In the genomic region with DNA sequence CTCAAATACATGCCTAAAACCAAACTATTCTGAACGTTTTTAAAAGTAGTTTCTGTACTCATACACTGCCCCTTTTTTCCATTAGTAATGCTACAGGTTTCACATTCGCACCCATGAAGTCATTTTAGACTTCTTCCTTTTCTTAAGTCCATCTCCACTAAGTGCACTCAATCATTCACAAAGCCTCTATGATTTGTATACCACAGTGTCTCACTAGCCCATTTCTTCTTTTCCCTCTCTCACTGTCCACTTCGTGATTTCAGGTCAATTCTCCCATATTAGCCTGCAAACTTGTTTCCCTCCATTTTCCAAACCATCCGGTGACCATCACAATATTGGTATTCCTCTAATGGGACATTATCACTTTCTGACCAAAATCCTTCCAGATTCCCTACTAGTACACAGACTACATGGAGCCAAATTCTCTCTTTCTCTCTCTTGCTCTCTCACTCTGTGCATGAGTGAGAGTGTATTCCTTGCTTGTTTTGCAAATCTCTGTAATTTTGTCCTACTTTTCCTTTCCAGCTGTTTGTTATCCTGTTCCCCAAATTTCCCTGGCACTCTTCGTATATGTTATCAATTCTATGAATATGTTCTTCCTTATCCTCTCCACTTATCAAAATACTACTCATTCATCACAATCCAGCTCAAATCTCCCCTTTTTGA, we compare ENCODE assay signal across 1 cellular context.
A peak's percentile ranks its signal among the peaks of the same experiment; 100 is the strongest.
TF ChIP-seq lines count a peak whose summit lies in the region.

No MANE protein-coding gene starts in this region.

TF ChIP-seq in GM12878, 131 proteins besides CTCF, POLR2A, EP300 and RAD21 (continued from another document and continues in another):
- TF ChIP-seq, protein P1, sequence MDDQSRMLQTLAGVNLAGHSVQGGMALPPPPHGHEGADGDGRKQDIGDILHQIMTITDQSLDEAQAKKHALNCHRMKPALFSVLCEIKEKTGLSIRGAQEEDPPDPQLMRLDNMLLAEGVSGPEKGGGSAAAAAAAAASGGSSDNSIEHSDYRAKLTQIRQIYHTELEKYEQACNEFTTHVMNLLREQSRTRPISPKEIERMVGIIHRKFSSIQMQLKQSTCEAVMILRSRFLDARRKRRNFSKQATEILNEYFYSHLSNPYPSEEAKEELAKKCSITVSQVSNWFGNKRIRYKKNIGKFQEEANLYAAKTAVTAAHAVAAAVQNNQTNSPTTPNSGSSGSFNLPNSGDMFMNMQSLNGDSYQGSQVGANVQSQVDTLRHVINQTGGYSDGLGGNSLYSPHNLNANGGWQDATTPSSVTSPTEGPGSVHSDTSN (IDR thresholded peaks at IDR 0.05; ENCODE audit: insufficient replicate concordance, low read depth, low read length): no peak
- no peak for TF ChIP-seq KDM1A (IDR thresholded peaks at IDR 0.05; ENCODE audit: borderline replicate concordance)
- TF ChIP-seq RB1 (IDR thresholded peaks at IDR 0.05; ENCODE audit: borderline replicate concordance): no peak
- peak; percentile 59; the same call in 1 of the 2 replicates for TF ChIP-seq FOXM1 (IDR thresholded peaks at IDR 0.05; ENCODE audit: low read depth, low read length)
- TF ChIP-seq, protein P2, sequence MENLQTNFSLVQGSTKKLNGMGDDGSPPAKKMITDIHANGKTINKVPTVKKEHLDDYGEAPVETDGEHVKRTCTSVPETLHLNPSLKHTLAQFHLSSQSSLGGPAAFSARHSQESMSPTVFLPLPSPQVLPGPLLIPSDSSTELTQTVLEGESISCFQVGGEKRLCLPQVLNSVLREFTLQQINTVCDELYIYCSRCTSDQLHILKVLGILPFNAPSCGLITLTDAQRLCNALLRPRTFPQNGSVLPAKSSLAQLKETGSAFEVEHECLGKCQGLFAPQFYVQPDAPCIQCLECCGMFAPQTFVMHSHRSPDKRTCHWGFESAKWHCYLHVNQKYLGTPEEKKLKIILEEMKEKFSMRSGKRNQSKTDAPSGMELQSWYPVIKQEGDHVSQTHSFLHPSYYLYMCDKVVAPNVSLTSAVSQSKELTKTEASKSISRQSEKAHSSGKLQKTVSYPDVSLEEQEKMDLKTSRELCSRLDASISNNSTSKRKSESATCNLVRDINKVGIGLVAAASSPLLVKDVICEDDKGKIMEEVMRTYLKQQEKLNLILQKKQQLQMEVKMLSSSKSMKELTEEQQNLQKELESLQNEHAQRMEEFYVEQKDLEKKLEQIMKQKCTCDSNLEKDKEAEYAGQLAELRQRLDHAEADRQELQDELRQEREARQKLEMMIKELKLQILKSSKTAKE (IDR thresholded peaks at IDR 0.05; ENCODE audit: low read depth, poor library complexity, severe bottlenecking): peak; percentile 28
- TF ChIP-seq FOS (IDR thresholded peaks at IDR 0.05; ENCODE audit: borderline replicate concordance, extremely low read depth, insufficient read length): no peak
- TF ChIP-seq, protein P3, sequence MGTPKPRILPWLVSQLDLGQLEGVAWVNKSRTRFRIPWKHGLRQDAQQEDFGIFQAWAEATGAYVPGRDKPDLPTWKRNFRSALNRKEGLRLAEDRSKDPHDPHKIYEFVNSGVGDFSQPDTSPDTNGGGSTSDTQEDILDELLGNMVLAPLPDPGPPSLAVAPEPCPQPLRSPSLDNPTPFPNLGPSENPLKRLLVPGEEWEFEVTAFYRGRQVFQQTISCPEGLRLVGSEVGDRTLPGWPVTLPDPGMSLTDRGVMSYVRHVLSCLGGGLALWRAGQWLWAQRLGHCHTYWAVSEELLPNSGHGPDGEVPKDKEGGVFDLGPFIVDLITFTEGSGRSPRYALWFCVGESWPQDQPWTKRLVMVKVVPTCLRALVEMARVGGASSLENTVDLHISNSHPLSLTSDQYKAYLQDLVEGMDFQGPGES (IDR thresholded peaks at IDR 0.05): no peak
- no peak for TF ChIP-seq NR2C1 (IDR thresholded peaks at IDR 0.05)
- TF ChIP-seq, protein P4, sequence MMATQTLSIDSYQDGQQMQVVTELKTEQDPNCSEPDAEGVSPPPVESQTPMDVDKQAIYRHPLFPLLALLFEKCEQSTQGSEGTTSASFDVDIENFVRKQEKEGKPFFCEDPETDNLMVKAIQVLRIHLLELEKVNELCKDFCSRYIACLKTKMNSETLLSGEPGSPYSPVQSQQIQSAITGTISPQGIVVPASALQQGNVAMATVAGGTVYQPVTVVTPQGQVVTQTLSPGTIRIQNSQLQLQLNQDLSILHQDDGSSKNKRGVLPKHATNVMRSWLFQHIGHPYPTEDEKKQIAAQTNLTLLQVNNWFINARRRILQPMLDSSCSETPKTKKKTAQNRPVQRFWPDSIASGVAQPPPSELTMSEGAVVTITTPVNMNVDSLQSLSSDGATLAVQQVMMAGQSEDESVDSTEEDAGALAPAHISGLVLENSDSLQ (IDR thresholded peaks at IDR 0.05): peak; percentile 79
- no peak for TF ChIP-seq HDAC6 (IDR thresholded peaks at IDR 0.05; ENCODE audit: unreplicated experiment)
- TF ChIP-seq, protein P5, sequence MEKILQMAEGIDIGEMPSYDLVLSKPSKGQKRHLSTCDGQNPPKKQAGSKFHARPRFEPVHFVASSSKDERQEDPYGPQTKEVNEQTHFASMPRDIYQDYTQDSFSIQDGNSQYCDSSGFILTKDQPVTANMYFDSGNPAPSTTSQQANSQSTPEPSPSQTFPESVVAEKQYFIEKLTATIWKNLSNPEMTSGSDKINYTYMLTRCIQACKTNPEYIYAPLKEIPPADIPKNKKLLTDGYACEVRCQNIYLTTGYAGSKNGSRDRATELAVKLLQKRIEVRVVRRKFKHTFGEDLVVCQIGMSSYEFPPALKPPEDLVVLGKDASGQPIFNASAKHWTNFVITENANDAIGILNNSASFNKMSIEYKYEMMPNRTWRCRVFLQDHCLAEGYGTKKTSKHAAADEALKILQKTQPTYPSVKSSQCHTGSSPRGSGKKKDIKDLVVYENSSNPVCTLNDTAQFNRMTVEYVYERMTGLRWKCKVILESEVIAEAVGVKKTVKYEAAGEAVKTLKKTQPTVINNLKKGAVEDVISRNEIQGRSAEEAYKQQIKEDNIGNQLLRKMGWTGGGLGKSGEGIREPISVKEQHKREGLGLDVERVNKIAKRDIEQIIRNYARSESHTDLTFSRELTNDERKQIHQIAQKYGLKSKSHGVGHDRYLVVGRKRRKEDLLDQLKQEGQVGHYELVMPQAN (conservative IDR thresholded peaks at IDR 0.05): no peak
- no peak for TF ChIP-seq SIN3A (IDR thresholded peaks at IDR 0.05; ENCODE audit: low read depth, low read length)
- no peak for TF ChIP-seq TCF3 (IDR thresholded peaks at IDR 0.05; ENCODE audit: borderline replicate concordance, insufficient read depth, low read depth, low read length)
- no peak for TF ChIP-seq HDAC2 (IDR thresholded peaks at IDR 0.05)
- no peak for TF ChIP-seq SREBF1 (IDR thresholded peaks at IDR 0.05; ENCODE audit: low read length)
- TF ChIP-seq, protein P6, sequence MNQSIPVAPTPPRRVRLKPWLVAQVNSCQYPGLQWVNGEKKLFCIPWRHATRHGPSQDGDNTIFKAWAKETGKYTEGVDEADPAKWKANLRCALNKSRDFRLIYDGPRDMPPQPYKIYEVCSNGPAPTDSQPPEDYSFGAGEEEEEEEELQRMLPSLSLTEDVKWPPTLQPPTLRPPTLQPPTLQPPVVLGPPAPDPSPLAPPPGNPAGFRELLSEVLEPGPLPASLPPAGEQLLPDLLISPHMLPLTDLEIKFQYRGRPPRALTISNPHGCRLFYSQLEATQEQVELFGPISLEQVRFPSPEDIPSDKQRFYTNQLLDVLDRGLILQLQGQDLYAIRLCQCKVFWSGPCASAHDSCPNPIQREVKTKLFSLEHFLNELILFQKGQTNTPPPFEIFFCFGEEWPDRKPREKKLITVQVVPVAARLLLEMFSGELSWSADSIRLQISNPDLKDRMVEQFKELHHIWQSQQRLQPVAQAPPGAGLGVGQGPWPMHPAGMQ (IDR thresholded peaks at IDR 0.05; ENCODE audit: borderline replicate concordance): no peak
- TF ChIP-seq HCFC1 (IDR thresholded peaks at IDR 0.05; ENCODE audit: low read length): no peak
- TF ChIP-seq STAT3 (IDR thresholded peaks at IDR 0.05; ENCODE audit: low read depth, low read length): no peak
- no peak for TF ChIP-seq YY1 (IDR thresholded peaks at IDR 0.05; ENCODE audit: low read depth, low read length)
- TF ChIP-seq, protein P7, sequence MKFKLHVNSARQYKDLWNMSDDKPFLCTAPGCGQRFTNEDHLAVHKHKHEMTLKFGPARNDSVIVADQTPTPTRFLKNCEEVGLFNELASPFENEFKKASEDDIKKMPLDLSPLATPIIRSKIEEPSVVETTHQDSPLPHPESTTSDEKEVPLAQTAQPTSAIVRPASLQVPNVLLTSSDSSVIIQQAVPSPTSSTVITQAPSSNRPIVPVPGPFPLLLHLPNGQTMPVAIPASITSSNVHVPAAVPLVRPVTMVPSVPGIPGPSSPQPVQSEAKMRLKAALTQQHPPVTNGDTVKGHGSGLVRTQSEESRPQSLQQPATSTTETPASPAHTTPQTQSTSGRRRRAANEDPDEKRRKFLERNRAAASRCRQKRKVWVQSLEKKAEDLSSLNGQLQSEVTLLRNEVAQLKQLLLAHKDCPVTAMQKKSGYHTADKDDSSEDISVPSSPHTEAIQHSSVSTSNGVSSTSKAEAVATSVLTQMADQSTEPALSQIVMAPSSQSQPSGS (IDR thresholded peaks at IDR 0.05; ENCODE audit: low read length): peak; percentile 69
- TF ChIP-seq NFYA (IDR thresholded peaks at IDR 0.05; ENCODE audit: borderline replicate concordance, low read depth, low read length): no peak
- TF ChIP-seq STAT1 (conservative IDR thresholded peaks at IDR 0.05): no peak
- TF ChIP-seq, protein P8, sequence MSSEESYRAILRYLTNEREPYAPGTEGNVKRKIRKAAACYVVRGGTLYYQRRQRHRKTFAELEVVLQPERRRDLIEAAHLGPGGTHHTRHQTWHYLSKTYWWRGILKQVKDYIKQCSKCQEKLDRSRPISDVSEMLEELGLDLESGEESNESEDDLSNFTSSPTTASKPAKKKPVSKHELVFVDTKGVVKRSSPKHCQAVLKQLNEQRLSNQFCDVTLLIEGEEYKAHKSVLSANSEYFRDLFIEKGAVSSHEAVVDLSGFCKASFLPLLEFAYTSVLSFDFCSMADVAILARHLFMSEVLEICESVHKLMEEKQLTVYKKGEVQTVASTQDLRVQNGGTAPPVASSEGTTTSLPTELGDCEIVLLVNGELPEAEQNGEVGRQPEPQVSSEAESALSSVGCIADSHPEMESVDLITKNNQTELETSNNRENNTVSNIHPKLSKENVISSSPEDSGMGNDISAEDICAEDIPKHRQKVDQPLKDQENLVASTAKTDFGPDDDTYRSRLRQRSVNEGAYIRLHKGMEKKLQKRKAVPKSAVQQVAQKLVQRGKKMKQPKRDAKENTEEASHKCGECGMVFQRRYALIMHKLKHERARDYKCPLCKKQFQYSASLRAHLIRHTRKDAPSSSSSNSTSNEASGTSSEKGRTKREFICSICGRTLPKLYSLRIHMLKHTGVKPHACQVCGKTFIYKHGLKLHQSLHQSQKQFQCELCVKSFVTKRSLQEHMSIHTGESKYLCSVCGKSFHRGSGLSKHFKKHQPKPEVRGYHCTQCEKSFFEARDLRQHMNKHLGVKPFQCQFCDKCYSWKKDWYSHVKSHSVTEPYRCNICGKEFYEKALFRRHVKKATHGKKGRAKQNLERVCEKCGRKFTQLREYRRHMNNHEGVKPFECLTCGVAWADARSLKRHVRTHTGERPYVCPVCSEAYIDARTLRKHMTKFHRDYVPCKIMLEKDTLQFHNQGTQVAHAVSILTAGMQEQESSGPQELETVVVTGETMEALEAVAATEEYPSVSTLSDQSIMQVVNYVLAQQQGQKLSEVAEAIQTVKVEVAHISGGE (CRISPR knock-in tag; IDR thresholded peaks at IDR 0.05): no peak
- TF ChIP-seq MEF2B (IDR thresholded peaks at IDR 0.05; ENCODE audit: partially characterized antibody, poor library complexity, severe bottlenecking): peak; percentile 44
- TF ChIP-seq ZNF24 (IDR thresholded peaks at IDR 0.05): peak; percentile 61; the same call in 1 of the 2 replicates
- TF ChIP-seq ZNF622 (IDR thresholded peaks at IDR 0.05): no peak
- peak; percentile 78; the same call in 1 of the 2 replicates for TF ChIP-seq NBN (IDR thresholded peaks at IDR 0.05)
- TF ChIP-seq, protein P9, sequence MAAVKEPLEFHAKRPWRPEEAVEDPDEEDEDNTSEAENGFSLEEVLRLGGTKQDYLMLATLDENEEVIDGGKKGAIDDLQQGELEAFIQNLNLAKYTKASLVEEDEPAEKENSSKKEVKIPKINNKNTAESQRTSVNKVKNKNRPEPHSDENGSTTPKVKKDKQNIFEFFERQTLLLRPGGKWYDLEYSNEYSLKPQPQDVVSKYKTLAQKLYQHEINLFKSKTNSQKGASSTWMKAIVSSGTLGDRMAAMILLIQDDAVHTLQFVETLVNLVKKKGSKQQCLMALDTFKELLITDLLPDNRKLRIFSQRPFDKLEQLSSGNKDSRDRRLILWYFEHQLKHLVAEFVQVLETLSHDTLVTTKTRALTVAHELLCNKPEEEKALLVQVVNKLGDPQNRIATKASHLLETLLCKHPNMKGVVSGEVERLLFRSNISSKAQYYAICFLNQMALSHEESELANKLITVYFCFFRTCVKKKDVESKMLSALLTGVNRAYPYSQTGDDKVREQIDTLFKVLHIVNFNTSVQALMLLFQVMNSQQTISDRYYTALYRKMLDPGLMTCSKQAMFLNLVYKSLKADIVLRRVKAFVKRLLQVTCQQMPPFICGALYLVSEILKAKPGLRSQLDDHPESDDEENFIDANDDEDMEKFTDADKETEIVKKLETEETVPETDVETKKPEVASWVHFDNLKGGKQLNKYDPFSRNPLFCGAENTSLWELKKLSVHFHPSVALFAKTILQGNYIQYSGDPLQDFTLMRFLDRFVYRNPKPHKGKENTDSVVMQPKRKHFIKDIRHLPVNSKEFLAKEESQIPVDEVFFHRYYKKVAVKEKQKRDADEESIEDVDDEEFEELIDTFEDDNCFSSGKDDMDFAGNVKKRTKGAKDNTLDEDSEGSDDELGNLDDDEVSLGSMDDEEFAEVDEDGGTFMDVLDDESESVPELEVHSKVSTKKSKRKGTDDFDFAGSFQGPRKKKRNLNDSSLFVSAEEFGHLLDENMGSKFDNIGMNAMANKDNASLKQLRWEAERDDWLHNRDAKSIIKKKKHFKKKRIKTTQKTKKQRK (IDR thresholded peaks at IDR 0.05; ENCODE audit: low read depth, low read length): no peak
- TF ChIP-seq SREBF2 (IDR thresholded peaks at IDR 0.05; ENCODE audit: low read length): no peak
- no peak for TF ChIP-seq YBX1 (IDR thresholded peaks at IDR 0.05)
- 0 out of 2 replicates have a peak, but pooled peaks have one; percentile 44 for TF ChIP-seq EED (IDR thresholded peaks at IDR 0.05; ENCODE audit: low read depth)
- TF ChIP-seq BHLHE40 (IDR thresholded peaks at IDR 0.05; ENCODE audit: borderline replicate concordance in 1 of 2, low read depth in 2 of 2, low read length in 1 of 2): peak; percentile 5 to 13; a peak in 1 of 4 replicates
- TF ChIP-seq, protein P10, sequence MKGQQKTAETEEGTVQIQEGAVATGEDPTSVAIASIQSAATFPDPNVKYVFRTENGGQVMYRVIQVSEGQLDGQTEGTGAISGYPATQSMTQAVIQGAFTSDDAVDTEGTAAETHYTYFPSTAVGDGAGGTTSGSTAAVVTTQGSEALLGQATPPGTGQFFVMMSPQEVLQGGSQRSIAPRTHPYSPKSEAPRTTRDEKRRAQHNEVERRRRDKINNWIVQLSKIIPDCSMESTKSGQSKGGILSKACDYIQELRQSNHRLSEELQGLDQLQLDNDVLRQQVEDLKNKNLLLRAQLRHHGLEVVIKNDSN (IDR thresholded peaks at IDR 0.05; ENCODE audit: borderline replicate concordance, extremely low read length, insufficient read depth, low read depth, low read length): no peak
- TF ChIP-seq PAX8 (IDR thresholded peaks at IDR 0.05): no peak
- 0 out of 2 replicates have a peak, but pooled peaks have one; percentile 23 for TF ChIP-seq BMI1 (IDR thresholded peaks at IDR 0.05; ENCODE audit: borderline replicate concordance)
- TF ChIP-seq CBFB (IDR thresholded peaks at IDR 0.05; ENCODE audit: low read depth): no peak
- TF ChIP-seq JUNB (IDR thresholded peaks at IDR 0.05): peak; percentile 53
- peak; percentile 98 for TF ChIP-seq ATF7 (IDR thresholded peaks at IDR 0.05; ENCODE audit: low read depth)
- TF ChIP-seq MEF2A (IDR thresholded peaks at IDR 0.05; ENCODE audit: insufficient read depth, low read depth, low read length): no peak
- TF ChIP-seq CREM (IDR thresholded peaks at IDR 0.05; ENCODE audit: low read depth): peak; percentile 69; the same call in 1 of the 2 replicates
- peak; percentile 45; the same call in 1 of the 2 replicates for TF ChIP-seq CHD2 (IDR thresholded peaks at IDR 0.05; ENCODE audit: borderline replicate concordance, low read depth, low read length)
- TF ChIP-seq NR2F1 (conservative IDR thresholded peaks at IDR 0.05): no peak; the same call in 1 of the 2 replicates
